Comparison of ENCODE assay signal across 1 cellular context in the genomic region with DNA sequence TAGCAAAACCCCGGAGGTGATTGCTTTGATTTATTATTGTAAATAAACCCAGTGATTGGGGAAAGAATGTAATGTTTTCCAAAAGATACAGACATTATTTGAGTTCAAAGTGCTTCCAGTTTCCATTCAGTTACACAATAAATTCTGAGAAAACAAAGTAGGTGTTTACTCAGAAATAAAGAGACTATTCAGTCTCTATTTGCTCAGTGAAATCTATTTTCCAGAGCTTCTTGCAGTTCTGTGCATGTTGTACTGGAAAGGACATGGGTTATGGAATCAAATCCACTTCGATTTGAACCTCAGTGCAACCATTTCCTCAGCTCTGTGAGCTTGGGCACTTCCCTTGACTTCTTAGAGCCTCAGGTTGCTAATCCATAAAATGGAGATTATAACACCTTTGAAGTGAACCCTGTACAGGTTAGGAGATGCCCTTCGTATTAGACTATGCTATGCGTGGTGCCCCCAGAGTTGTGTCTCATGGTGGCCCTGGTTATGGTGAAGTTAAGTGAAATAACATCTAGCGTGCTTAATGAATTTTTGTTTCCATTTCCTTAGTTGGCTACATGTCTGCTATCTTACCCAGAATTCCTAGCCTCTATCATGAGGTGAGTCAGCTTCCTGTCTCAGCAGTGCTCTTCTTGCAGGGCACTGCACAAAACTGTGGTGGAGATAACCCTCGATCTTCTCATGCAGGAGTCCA.
TF ChIP-seq lines count a peak whose summit lies in the region.

No MANE protein-coding gene starts in this region.

TF ChIP-seq in SK-N-SH treated with all-trans-retinoic acid at 6 μM for 48 hours, 23 proteins besides CTCF, POLR2A, EP300 and RAD21 (continued from another document):
- TF ChIP-seq, protein P1, sequence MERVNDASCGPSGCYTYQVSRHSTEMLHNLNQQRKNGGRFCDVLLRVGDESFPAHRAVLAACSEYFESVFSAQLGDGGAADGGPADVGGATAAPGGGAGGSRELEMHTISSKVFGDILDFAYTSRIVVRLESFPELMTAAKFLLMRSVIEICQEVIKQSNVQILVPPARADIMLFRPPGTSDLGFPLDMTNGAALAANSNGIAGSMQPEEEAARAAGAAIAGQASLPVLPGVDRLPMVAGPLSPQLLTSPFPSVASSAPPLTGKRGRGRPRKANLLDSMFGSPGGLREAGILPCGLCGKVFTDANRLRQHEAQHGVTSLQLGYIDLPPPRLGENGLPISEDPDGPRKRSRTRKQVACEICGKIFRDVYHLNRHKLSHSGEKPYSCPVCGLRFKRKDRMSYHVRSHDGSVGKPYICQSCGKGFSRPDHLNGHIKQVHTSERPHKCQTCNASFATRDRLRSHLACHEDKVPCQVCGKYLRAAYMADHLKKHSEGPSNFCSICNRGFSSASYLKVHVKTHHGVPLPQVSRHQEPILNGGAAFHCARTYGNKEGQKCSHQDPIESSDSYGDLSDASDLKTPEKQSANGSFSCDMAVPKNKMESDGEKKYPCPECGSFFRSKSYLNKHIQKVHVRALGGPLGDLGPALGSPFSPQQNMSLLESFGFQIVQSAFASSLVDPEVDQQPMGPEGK (CRISPR knock-in tag; IDR thresholded peaks at IDR 0.05; ENCODE audit: borderline replicate concordance) = no peak
- TF ChIP-seq TCF4 (CRISPR knock-in tag; IDR thresholded peaks at IDR 0.05; ENCODE audit: borderline replicate concordance) = no peak
- TF ChIP-seq, protein P2, sequence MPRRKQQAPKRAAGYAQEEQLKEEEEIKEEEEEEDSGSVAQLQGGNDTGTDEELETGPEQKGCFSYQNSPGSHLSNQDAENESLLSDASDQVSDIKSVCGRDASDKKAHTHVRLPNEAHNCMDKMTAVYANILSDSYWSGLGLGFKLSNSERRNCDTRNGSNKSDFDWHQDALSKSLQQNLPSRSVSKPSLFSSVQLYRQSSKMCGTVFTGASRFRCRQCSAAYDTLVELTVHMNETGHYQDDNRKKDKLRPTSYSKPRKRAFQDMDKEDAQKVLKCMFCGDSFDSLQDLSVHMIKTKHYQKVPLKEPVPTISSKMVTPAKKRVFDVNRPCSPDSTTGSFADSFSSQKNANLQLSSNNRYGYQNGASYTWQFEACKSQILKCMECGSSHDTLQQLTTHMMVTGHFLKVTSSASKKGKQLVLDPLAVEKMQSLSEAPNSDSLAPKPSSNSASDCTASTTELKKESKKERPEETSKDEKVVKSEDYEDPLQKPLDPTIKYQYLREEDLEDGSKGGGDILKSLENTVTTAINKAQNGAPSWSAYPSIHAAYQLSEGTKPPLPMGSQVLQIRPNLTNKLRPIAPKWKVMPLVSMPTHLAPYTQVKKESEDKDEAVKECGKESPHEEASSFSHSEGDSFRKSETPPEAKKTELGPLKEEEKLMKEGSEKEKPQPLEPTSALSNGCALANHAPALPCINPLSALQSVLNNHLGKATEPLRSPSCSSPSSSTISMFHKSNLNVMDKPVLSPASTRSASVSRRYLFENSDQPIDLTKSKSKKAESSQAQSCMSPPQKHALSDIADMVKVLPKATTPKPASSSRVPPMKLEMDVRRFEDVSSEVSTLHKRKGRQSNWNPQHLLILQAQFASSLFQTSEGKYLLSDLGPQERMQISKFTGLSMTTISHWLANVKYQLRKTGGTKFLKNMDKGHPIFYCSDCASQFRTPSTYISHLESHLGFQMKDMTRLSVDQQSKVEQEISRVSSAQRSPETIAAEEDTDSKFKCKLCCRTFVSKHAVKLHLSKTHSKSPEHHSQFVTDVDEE (CRISPR knock-in tag; IDR thresholded peaks at IDR 0.05) = no peak
